1 cellular context compared by ENCODE assay signal in genomic region chr6:34901930-34902329, GRCh38.
TF ChIP-seq lines count a peak whose summit lies in the region.

No MANE protein-coding gene starts in this region.

TF ChIP-seq in SK-N-SH treated with all-trans-retinoic acid at 6 μM for 48 hours, 23 proteins besides CTCF, POLR2A, EP300 and RAD21 (continued from another document):
- TF ChIP-seq CSRNP3 (CRISPR knock-in tag; IDR thresholded peaks at IDR 0.05) (no peak), ZNF8 (CRISPR knock-in tag; IDR thresholded peaks at IDR 0.05) (no peak), PATZ1 (CRISPR knock-in tag; IDR thresholded peaks at IDR 0.05; ENCODE audit: borderline replicate concordance) (no peak), CREB5 (CRISPR knock-in tag; IDR thresholded peaks at IDR 0.05; ENCODE audit: low read depth) (no peak)
